In genomic region chr3:32200991-32201758, GRCh38 we compare ENCODE assay signal across 19 cellular contexts. TPM values are rescaled to one million over a fixed set of nuclear protein-coding genes. Genes with fewer than 3 reads are reported as not detected.
A peak's percentile ranks its signal among the peaks of the same experiment; 100 is the strongest.
DNase-seq lines count a peak whose midpoint lies in the region; ATAC-seq and TF ChIP-seq lines count a peak whose summit lies in the region.
"Had no signal": no experiment of that assay in that cellular context is flagged by ENCODE, and none has a peak within 500 bp of the region (broad histone marks: within the 10 kb centered on the region; RNA-seq: fewer than 3 reads in every experiment).

No MANE protein-coding gene starts in this region.

- 58 to 60% methylated on average over 10 of the region's 10 CpGs for WGBS in thyroid gland, 2 donors

- peak; percentile 85 for ATAC-seq in left ventricle myocardium superior
- ATAC-seq in omental fat pad (ENCODE audit: low FRiP score): peak; percentile 52
- ATAC-seq in stimulated activated naive CD8-positive, alpha-beta T cell treated with anti-CD3 and anti-CD28 coated beads, Interleukin-15, Interleukin-2, amounts not matched to agents 100 U/mL and 50 U/mL, for 24 hours: no peak
- ATAC-seq: esophagus mucosa, Panc1 had no signal

- H4K20me1 ChIP-seq in Karpas-422 (ENCODE audit: insufficient read depth, low read depth, low read length): no peaks in the 10 kb centered on the region

- H3K4me3 ChIP-seq in cardiac fibroblast (replicated peaks in 1 of 2; ENCODE audit: low read depth in 2 of 2, low read length in 2 of 2): no peak overlapping the region
- no peak overlapping the region for H3K4me3 ChIP-seq in thyroid gland (replicated peaks in 1 of 3)
- H3K4me3 ChIP-seq in Karpas-422 (ENCODE audit: low read length): no peak overlapping the region
- H3K4me3 ChIP-seq: ascending aorta, SJCRH30, uterus had no signal

- intact Hi-C loops in left ventricle myocardium superior (cut with micrococcal nuclease) (no loop called here), thyroid gland (cut with DNase I) (no loop called here)

- H2AFZ ChIP-seq in Karpas-422 (ENCODE audit: low read length): no peak overlapping the region

- H3K36me3 ChIP-seq in thyroid gland: no peaks in the 10 kb centered on the region
- no peaks in the 10 kb centered on the region for H3K36me3 ChIP-seq in Karpas-422 (ENCODE audit: insufficient read depth, low read length)
- H3K36me3 ChIP-seq: ascending aorta, SJCRH30, uterus had no signal

- DNase-seq in cardiac fibroblast (ENCODE audit: low read depth in 2 of 2) (peak; percentile 17 to 81), left ventricle myocardium superior (peak; percentile 50), omental fat pad (ENCODE audit: low spot score) (no peak), thyroid gland (no peak), Karpas-422 (no peak), NCI-H146 treated with DMSO at 0.1 percent for 48 hours (lab: John Stamatoyannopoulos, UW; ENCODE audit: unreplicated experiment) (no peak), A172 (ENCODE audit: low spot score) (no peak)
- no peak for DNase-seq in stimulated activated naive CD8-positive, alpha-beta T cell treated with anti-CD3 and anti-CD28 coated beads, Interleukin-15, Interleukin-2, amounts not matched to agents 100 U/mL and 50 U/mL, for 24 hours
- DNase-seq: activated CD4-positive, alpha-beta T cell treated with anti-CD3 and anti-CD28 coated beads, Interleukin-2, amount 10 ng/mL, durations not matched to agents 24 days and 14 days; CD4-positive, CD25-positive, alpha-beta regulatory T cell; effector memory CD4-positive, alpha-beta T cell; H9; IMR-90; NCI-H524; SJCRH30 had no signal

- H3K9me3 ChIP-seq in thyroid gland (no peaks in the 10 kb centered on the region), Karpas-422 (ENCODE audit: low read length) (no peaks in the 10 kb centered on the region)
- H3K9me3 ChIP-seq: ascending aorta, SJCRH30, uterus had no signal

- H3K27me3 ChIP-seq in thyroid gland (no peaks in the 10 kb centered on the region), Karpas-422 (ENCODE audit: low read length) (no peaks in the 10 kb centered on the region)
- H3K27me3 ChIP-seq: ascending aorta, SJCRH30, uterus had no signal

- TF ChIP-seq CTCF in cardiac fibroblast (IDR thresholded peaks at IDR 0.05; ENCODE audit: low read depth, low read length) (no peak), omental fat pad (IDR thresholded peaks at IDR 0.05) (no peak), thyroid gland (IDR thresholded peaks at IDR 0.05) (no peak)

- H3K9ac ChIP-seq in Karpas-422 (ENCODE audit: low read length): no peak overlapping the region

- no peak for TF ChIP-seq POLR2A in thyroid gland (IDR thresholded peaks at IDR 0.05)

- H3K4me2 ChIP-seq in Karpas-422 (ENCODE audit: low read depth, low read length, poor library complexity, severe bottlenecking): no peak overlapping the region

- H3K27ac ChIP-seq in thyroid gland (peak overlapping the region in 2 of 3 donors; percentile 27 to 37), Karpas-422 (ENCODE audit: low read length) (no peak overlapping the region)
- H3K27ac ChIP-seq: ascending aorta, SJCRH30, uterus had no signal

- H3K9me2 ChIP-seq in Karpas-422 (replicated peaks; ENCODE audit: insufficient read depth, low read length): no peaks in the 10 kb centered on the region

- no peaks in the 10 kb centered on the region for H3K79me2 ChIP-seq in Karpas-422 (ENCODE audit: low read length)

- H3K4me1 ChIP-seq in thyroid gland (peaks cover 0 to 5% of the 10 kb centered on the region in 2 donors), Karpas-422 (ENCODE audit: low read length) (no peaks in the 10 kb centered on the region)
- H3K4me1 ChIP-seq: ascending aorta, SJCRH30, uterus had no signal

RNA-seq across cellular contexts. Expression of gene CMTM8, which starts 37.3 kb away (rescaled TPM):
- total RNA-seq in left ventricle myocardium superior (3.8 TPM), omental fat pad (10 to 100 TPM in 1 of 4 donors, 1 to 10 TPM in 3; 4.8 to 18.3 (median 5.2) TPM), thyroid gland (10 to 100 TPM in 2 of 4 donors, 1 to 10 TPM in 2; 6.6 to 17.3 (median 11.0) TPM)
- 0.14 and 0.19 TPM in 2 replicates for total RNA-seq in Karpas-422 (2014; rRNA removed; shearing (Covaris generic); ENCODE audit: low replicate concordance)
- 3.4 and 3.5 TPM in 2 replicates for total RNA-seq in A172 (2014; rRNA removed; shearing (Covaris generic))
- total RNA-seq: IMR-90 had no signal

Comparison
In these comparisons a context has a peak if more than half of its experiments do, and no peak if none do; other contexts are left out.
1. DNase-seq: peak in cardiac fibroblast (2 of 2) and left ventricle myocardium superior (single experiment); none in omental fat pad (single experiment), thyroid gland (0 of 2), Karpas-422 (single experiment), stimulated activated naive CD8-positive, alpha-beta T cell treated with anti-CD3 and anti-CD28 coated beads, Interleukin-15, Interleukin-2, amounts not matched to agents 100 U/mL and 50 U/mL, for 24 hours (single experiment), NCI-H146 treated with DMSO at 0.1 percent for 48 hours (single experiment) and A172 (single experiment).